ENCODE assay signal across 1 cellular context in genomic region chr15:29571728-29572454, GRCh38.
TF ChIP-seq lines count a peak whose summit lies in the region.

No MANE protein-coding gene starts in this region.

TF ChIP-seq in HEK293, 187 proteins besides CTCF, POLR2A, EP300 and RAD21 (continued from another document):
- TF ChIP-seq PRDM4 (tag by site-specific recombination; IDR thresholded peaks at IDR 0.05): no peak
- no peak for TF ChIP-seq PBX3 (CRISPR knock-in tag; IDR thresholded peaks at IDR 0.05)
- no peak for TF ChIP-seq ZNF654 (tag by site-specific recombination; IDR thresholded peaks at IDR 0.05; ENCODE audit: low read depth)
- no peak for TF ChIP-seq KLF8 (tag by site-specific recombination; IDR thresholded peaks at IDR 0.05)
